ENCODE assay signal across 7 cellular contexts in genomic region chr2:29241341-29241740, GRCh38.
"Had no signal": no experiment of that assay in that cellular context is flagged by ENCODE, and none has a peak within 500 bp of the region (broad histone marks: within the 10 kb centered on the region; RNA-seq: fewer than 3 reads in every experiment).

No MANE protein-coding gene starts in this region.

- H3K27ac Mint-ChIP-seq: IgD-negative memory B cell had no signal

- H3K27ac ChIP-seq: GM23248, HL-60 had no signal

- H3K4me3 ChIP-seq: GM23248, HAP-1 had no signal

- H3K36me3 Mint-ChIP-seq: IgD-negative memory B cell had no signal

- H3K36me3 ChIP-seq: HAP-1 had no signal

- ATAC-seq: HCT116, HepG2 had no signal

- H3K9me3 Mint-ChIP-seq: IgD-negative memory B cell had no signal

- H3K4me1 ChIP-seq: HAP-1 had no signal

- H3K9me3 ChIP-seq: HAP-1 had no signal

- H3K4me3 Mint-ChIP-seq: IgD-negative memory B cell had no signal

- DNase-seq: GM23248, GOT3 had no signal
